ENCODE assay signal across 9 cellular contexts in genomic region chr12:105256921-105257320, GRCh38. TPM values are rescaled to one million over a fixed set of nuclear protein-coding genes. Genes with fewer than 3 reads are reported as not detected.
DNase-seq lines count a peak whose midpoint lies in the region; ATAC-seq and TF ChIP-seq lines count a peak whose summit lies in the region.
"Had no signal": no experiment of that assay in that cellular context is flagged by ENCODE, and none has a peak within 500 bp of the region (broad histone marks: within the 10 kb centered on the region; RNA-seq: fewer than 3 reads in every experiment).

No MANE protein-coding gene starts in this region.

- CTCF ChIA-PET in activated CD4-positive, alpha-beta memory T cell treated with anti-CD3 and anti-CD28 coated beads, Interleukin-2, amount 10 ng/mL, durations not matched to agents 7 days and 5 days (lab: Charles Lee) = no interaction called here

- TF ChIP-seq CTCF in fibroblast of villous mesenchyme (IDR thresholded peaks at IDR 0.05; ENCODE audit: insufficient read depth, low read depth, low read length) (no peak), suprapubic skin (IDR thresholded peaks at IDR 0.05) (no peak), heart left ventricle (IDR thresholded peaks at IDR 0.05) (no peak)

- no peaks in the 10 kb centered on the region for H3K9me3 Mint-ChIP-seq in activated CD4-positive, alpha-beta memory T cell treated with anti-CD3 and anti-CD28 coated beads, Interleukin-2, amount 10 ng/mL, durations not matched to agents 7 days and 5 days

- H3K27me3 ChIP-seq in adipocyte (replicated peaks; ENCODE audit: control insufficient read depth, insufficient read depth, low read length) (no peaks in the 10 kb centered on the region), suprapubic skin (no peaks in the 10 kb centered on the region), heart left ventricle (no peaks in the 10 kb centered on the region)

- H3K27me3 Mint-ChIP-seq in activated CD4-positive, alpha-beta memory T cell treated with anti-CD3 and anti-CD28 coated beads, Interleukin-2, amount 10 ng/mL, durations not matched to agents 7 days and 5 days = peaks cover 15% of the 10 kb centered on the region

- intact Hi-C loops in heart left ventricle (cut with DNase I) = no loop called here

- peaks cover 67% of the 10 kb centered on the region for H3K4me1 ChIP-seq in adipocyte (ENCODE audit: control insufficient read depth, insufficient read depth, low read length)
- H3K4me1 ChIP-seq in suprapubic skin = peaks cover 32% of the 10 kb centered on the region
- H3K4me1 ChIP-seq in heart left ventricle = no peaks in the 10 kb centered on the region

- H3K27ac ChIP-seq in suprapubic skin (peak overlapping the region; percentile 75), heart left ventricle (no peak overlapping the region)

- no peaks in the 10 kb centered on the region for H3K36me3 ChIP-seq in adipocyte (ENCODE audit: control insufficient read depth, insufficient read depth, low read length, severe bottlenecking)
- H3K36me3 ChIP-seq in suprapubic skin = no peaks in the 10 kb centered on the region
- H3K36me3 ChIP-seq in heart left ventricle = no peaks in the 10 kb centered on the region

- 70% methylated on average over 3 of the region's 3 CpGs for WGBS in suprapubic skin
- WGBS in heart left ventricle, 4 donors = 93 to 97% (median 97%) methylated on average over 3 of the region's 3 CpGs

- H3K27ac Mint-ChIP-seq in activated CD4-positive, alpha-beta memory T cell treated with anti-CD3 and anti-CD28 coated beads, Interleukin-2, amount 10 ng/mL, durations not matched to agents 7 days and 5 days = no peak overlapping the region

- no peak for TF ChIP-seq EP300 in suprapubic skin (IDR thresholded peaks at IDR 0.05)

- H3K4me3 Mint-ChIP-seq in activated CD4-positive, alpha-beta memory T cell treated with anti-CD3 and anti-CD28 coated beads, Interleukin-2, amount 10 ng/mL, durations not matched to agents 7 days and 5 days = no peak overlapping the region

- no peaks in the 10 kb centered on the region for H3K36me3 Mint-ChIP-seq in activated CD4-positive, alpha-beta memory T cell treated with anti-CD3 and anti-CD28 coated beads, Interleukin-2, amount 10 ng/mL, durations not matched to agents 7 days and 5 days (ENCODE audit: low read depth)

- no peak for ATAC-seq in heart left ventricle

- peak; percentile 94 for DNase-seq in GM04503 (ENCODE audit: low read depth)
- peak; percentile 89 for DNase-seq in adipocyte (ENCODE audit: low read depth)
- peak; percentile 72 for DNase-seq in fibroblast of villous mesenchyme (ENCODE audit: low read depth)
- no peak for DNase-seq in suprapubic skin (ENCODE audit: low spot score in 2 of 2)
- no peak for DNase-seq in activated CD4-positive, alpha-beta memory T cell treated with anti-CD3 and anti-CD28 coated beads, Interleukin-2, amount 10 ng/mL, durations not matched to agents 7 days and 5 days
- DNase-seq in activated T-cell treated with anti-CD3 and anti-CD28 coated beads for 4 hours = no peak
- DNase-seq in heart left ventricle = no peak
- DNase-seq in NCI-H2081 treated with DMSO at 0.1 percent for 48 hours (lab: John Stamatoyannopoulos, UW) = no peak
- DNase-seq: activated CD4-positive, CD25-positive, alpha-beta regulatory T cell had no signal

- H3K9me3 ChIP-seq in adipocyte (ENCODE audit: control insufficient read depth, low read length) (no peaks in the 10 kb centered on the region), suprapubic skin (no peaks in the 10 kb centered on the region), heart left ventricle (no peaks in the 10 kb centered on the region)

- peak overlapping the region; percentile 89 for H3K9ac ChIP-seq in adipocyte (ENCODE audit: low read length)

- POLR2A ChIA-PET in activated CD4-positive, alpha-beta memory T cell treated with anti-CD3 and anti-CD28 coated beads, Interleukin-2, amount 10 ng/mL, durations not matched to agents 7 days and 5 days (lab: Charles Lee) = no interaction called here

- no peak for TF ChIP-seq POLR2A in suprapubic skin (IDR thresholded peaks at IDR 0.05)
- no peak for TF ChIP-seq POLR2A in heart left ventricle (IDR thresholded peaks at IDR 0.05)

- H3K4me3 ChIP-seq in adipocyte (ENCODE audit: low read length) = peak overlapping the region; percentile 42
- H3K4me3 ChIP-seq in fibroblast of villous mesenchyme (ENCODE audit: low read depth, low read length) = no peak overlapping the region
- H3K4me3 ChIP-seq in suprapubic skin = no peak overlapping the region
- H3K4me3 ChIP-seq in heart left ventricle = no peak overlapping the region

- peaks cover 2% of the 10 kb centered on the region for H3K4me1 Mint-ChIP-seq in activated CD4-positive, alpha-beta memory T cell treated with anti-CD3 and anti-CD28 coated beads, Interleukin-2, amount 10 ng/mL, durations not matched to agents 7 days and 5 days

RNA-seq across cellular contexts. Expression of gene APPL2, which starts 20.9 kb away (rescaled TPM):
- 40.9 and 60.9 TPM in 2 replicates for total RNA-seq in fibroblast of villous mesenchyme
- total RNA-seq in suprapubic skin = 100 to 1,000 TPM in 3 of 4 donors, 10 to 100 TPM in 1; 95.2 to 172 (median 110) TPM
- 10 to 100 TPM; 32.2 to 34.2 TPM for total RNA-seq in activated CD4-positive, alpha-beta memory T cell treated with anti-CD3 and anti-CD28 coated beads, Interleukin-2, amount 10 ng/mL, durations not matched to agents 7 days and 5 days
- 10 to 100 TPM; 14.1 to 36.7 (median 17.1) TPM for total RNA-seq in heart left ventricle
- 10 to 100 TPM in 1 of 2 donors, 1 to 10 TPM in 1; 7.7 to 12.5 TPM for polyA plus RNA-seq in heart left ventricle

Comparison
In these comparisons a context has a peak if more than half of its experiments do, and no peak if none do; other contexts are left out.
1. DNase-seq: peak in GM04503 (single experiment), adipocyte (single experiment) and fibroblast of villous mesenchyme (single experiment); none in suprapubic skin (0 of 2), activated CD4-positive, alpha-beta memory T cell treated with anti-CD3 and anti-CD28 coated beads, Interleukin-2, amount 10 ng/mL, durations not matched to agents 7 days and 5 days (single experiment), activated T-cell treated with anti-CD3 and anti-CD28 coated beads for 4 hours (single experiment), heart left ventricle (0 of 5) and NCI-H2081 treated with DMSO at 0.1 percent for 48 hours (single experiment).